In the genomic region with DNA sequence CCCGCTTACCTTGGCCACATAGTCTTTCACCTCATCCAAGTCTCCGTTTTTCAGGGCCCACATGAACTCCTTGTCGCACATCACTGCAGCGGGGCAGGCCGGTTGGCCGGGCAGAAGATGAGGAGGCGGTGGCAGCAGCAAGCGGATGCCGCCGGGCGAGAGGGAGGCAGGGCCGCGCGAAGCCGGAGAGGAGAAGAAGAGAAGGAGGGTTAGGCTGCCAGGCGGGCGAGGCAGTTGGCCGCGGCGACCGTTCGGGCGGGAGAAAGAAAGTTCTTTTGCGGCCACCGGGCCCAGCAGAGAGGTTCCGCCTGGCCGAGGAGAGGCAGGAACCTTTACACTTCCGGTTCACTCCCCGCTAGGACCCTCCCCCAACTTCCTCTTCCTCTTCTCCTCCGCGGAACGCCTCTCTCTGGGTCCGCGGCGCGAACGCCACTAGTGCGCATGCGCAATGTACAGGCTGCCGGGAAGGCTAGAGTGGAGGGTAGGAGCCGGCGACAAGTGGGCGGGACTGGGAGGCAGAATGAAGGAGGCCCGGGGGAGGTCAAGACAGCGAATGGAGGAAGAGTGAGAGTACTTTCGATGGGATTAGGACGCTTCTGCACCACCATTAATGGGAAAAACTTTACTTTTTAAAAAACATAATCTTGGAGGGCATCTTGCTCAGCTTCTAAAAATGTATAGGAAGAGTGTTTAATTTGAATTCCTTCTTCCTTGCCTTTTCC, we compare ENCODE assay signal across 8 cellular contexts. TPM values are rescaled to one million over a fixed set of nuclear protein-coding genes. Genes with fewer than 3 reads are reported as not detected.
DNase-seq lines count a peak whose midpoint lies in the region; ATAC-seq, FAIRE-seq and TF ChIP-seq lines count a peak whose summit lies in the region.

A gene with protein sequence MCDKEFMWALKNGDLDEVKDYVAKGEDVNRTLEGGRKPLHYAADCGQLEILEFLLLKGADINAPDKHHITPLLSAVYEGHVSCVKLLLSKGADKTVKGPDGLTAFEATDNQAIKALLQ (minus strand): TSS at position 340 of the 722 bp plus-strand sequence. CDS start 259 bp downstream, at position 81.

- peak; percentile 69 for FAIRE-seq in pancreas (lab: Jason Lieb, UNC)

- TF ChIP-seq CTCF in GM12865 (IDR thresholded peaks at IDR 0.05; ENCODE audit: insufficient read depth, low read depth, low read length, missing control alignments) (no peak), pancreas (IDR thresholded peaks at IDR 0.05) (no peak), tibial artery (IDR thresholded peaks at IDR 0.05) (no peak)

- H3K27ac ChIP-seq in pancreas (peak within 1 kb of the TSS; percentile 17 to 69 (median 53)), tibial artery (peak within 1 kb of the TSS; percentile 83 to 85)

- H3K36me3 ChIP-seq in pancreas (no peaks in the 10 kb centered on the region), tibial artery (no peaks in the 10 kb centered on the region)

- intact Hi-C loops in Right ventricle myocardium superior (cut with DNase I): no loop called here
- intact Hi-C loops in pancreas (cut with DNase I): no loop called here
- intact Hi-C loops in tibial artery (cut with DNase I; ENCODE audit: low total_unique reads): loop anchor here (5.0 kb wide), 1 partner anchor 315 kb away; a partner anchor contains a TSS

- H3K27me3 Mint-ChIP-seq in activated naive CD8-positive, alpha-beta T cell treated with anti-CD3 and anti-CD28 coated beads, Interleukin-2, amount 50 U/mL, for 24 hours: peaks cover 2% of the 10 kb centered on the region

- 1 to 2% methylated on average over 41 to 47 of the region's 47 CpGs for WGBS in pancreas, 2 donors

- peaks cover 14% of the 10 kb centered on the region for H3K36me3 Mint-ChIP-seq in activated naive CD8-positive, alpha-beta T cell treated with anti-CD3 and anti-CD28 coated beads, Interleukin-2, amount 50 U/mL, for 24 hours (ENCODE audit: low read depth)

- H3K27me3 ChIP-seq in pancreas (no peaks in the 10 kb centered on the region), tibial artery (no peaks in the 10 kb centered on the region)

- peaks cover 81% of the 10 kb centered on the region for H3K4me1 Mint-ChIP-seq in activated naive CD8-positive, alpha-beta T cell treated with anti-CD3 and anti-CD28 coated beads, Interleukin-2, amount 50 U/mL, for 24 hours

- ATAC-seq in HG02763 (IDR thresholded peaks at IDR 0.05; ENCODE audit: unreplicated experiment): peak; percentile 70
- ATAC-seq in activated naive CD8-positive, alpha-beta T cell treated with anti-CD3 and anti-CD28 coated beads, Interleukin-2, amount 50 U/mL, for 24 hours: peak; percentile 92
- ATAC-seq in Right ventricle myocardium superior (ENCODE audit: poor library complexity): peak; percentile 100
- peak; percentile 98 to 100 (median 100) for ATAC-seq in pancreas

- peak within 1 kb of the TSS; percentile 98 for H3K27ac Mint-ChIP-seq in activated naive CD8-positive, alpha-beta T cell treated with anti-CD3 and anti-CD28 coated beads, Interleukin-2, amount 50 U/mL, for 24 hours

- no peaks in the 10 kb centered on the region for H3K9me3 ChIP-seq in pancreas
- no peaks in the 10 kb centered on the region for H3K9me3 ChIP-seq in tibial artery

- H3K4me1 ChIP-seq in pancreas (peaks cover 0 to 17% (median 15%) of the 10 kb centered on the region in 3 donors), tibial artery (peaks cover 0 to 41% (median 31%) of the 10 kb centered on the region in 4 donors)

- DNase-seq in GM12865 (ENCODE audit: low read depth) (peak; percentile 97), NCI-H1417 treated with DMSO at 0.1 percent for 48 hours (lab: John Stamatoyannopoulos, UW) (peak; percentile 94), SW480 (ENCODE audit: low spot score) (peak; percentile 96), Right ventricle myocardium superior (peak; percentile 100), pancreas (peak; percentile 97 to 100 (median 98)), tibial artery (peak; percentile 99)
- DNase-seq in activated naive CD8-positive, alpha-beta T cell treated with anti-CD3 and anti-CD28 coated beads, Interleukin-2, amount 50 U/mL, for 24 hours: peak; percentile 98

- H3K9me3 Mint-ChIP-seq in activated naive CD8-positive, alpha-beta T cell treated with anti-CD3 and anti-CD28 coated beads, Interleukin-2, amount 50 U/mL, for 24 hours: no peaks in the 10 kb centered on the region

- peak within 1 kb of the TSS; percentile 96 for H3K4me3 ChIP-seq in GM12865 (ENCODE audit: low read depth, low read length)
- H3K4me3 ChIP-seq in pancreas: peak within 1 kb of the TSS; percentile 70 to 91 (median 80)
- peak within 1 kb of the TSS; percentile 85 to 87 for H3K4me3 ChIP-seq in tibial artery

- peak within 1 kb of the TSS; percentile 97 for H3K4me3 Mint-ChIP-seq in activated naive CD8-positive, alpha-beta T cell treated with anti-CD3 and anti-CD28 coated beads, Interleukin-2, amount 50 U/mL, for 24 hours

RNA-seq across cellular contexts. Expression of the gene that starts here (rescaled TPM):
- total RNA-seq in Right ventricle myocardium superior: 54.9 TPM
- 10 to 100 TPM; 12.8 to 45.1 (median 24.4) TPM for total RNA-seq in pancreas
- 10 to 100 TPM; 10.8 to 21.0 TPM for polyA plus RNA-seq in pancreas

Comparison
In these comparisons a context has a peak if more than half of its experiments do, and no peak if none do; other contexts are left out.
1. Peak in every context shown above with its lines: DNase-seq, ATAC-seq, H3K4me3 ChIP-seq and H3K27ac ChIP-seq.